In the genomic region with DNA sequence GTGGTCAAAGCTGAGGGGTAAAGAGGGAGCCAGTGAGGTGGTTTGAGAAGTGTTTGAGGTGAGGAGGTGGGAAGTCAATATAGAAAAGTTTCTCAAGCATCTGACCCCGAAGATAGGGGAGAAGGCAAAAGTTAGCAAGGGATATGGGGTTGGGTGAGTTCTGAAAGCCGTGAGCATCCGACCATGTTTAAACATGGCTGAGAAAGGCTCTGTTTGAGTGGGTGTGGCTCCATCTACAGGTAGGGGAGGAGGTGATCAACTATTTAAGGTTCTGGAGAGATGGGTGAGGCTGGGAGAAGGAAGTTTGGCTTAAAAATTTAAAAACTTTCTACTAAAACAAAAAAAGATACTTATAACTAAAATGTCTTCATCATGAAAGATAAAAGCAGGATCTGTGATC, we compare ENCODE assay signal across 8 cellular contexts.
DNase-seq lines count a peak whose midpoint lies in the region; ATAC-seq and TF ChIP-seq lines count a peak whose summit lies in the region.

No MANE protein-coding gene starts in this region.

- no peak overlapping the region for H3K9ac ChIP-seq in endodermal cell (ENCODE audit: extremely low read depth, low read length, poor library complexity, severe bottlenecking)

- H3K27me3 Mint-ChIP-seq in endodermal cell (ENCODE audit: insufficient read depth), result no peaks in the 10 kb centered on the region

- intact Hi-C loops in vagina (cut with DNase I), result no loop called here

- H3K9me3 ChIP-seq in endodermal cell (ENCODE audit: control insufficient read depth, low read length) (no peaks in the 10 kb centered on the region), vagina (no peaks in the 10 kb centered on the region)

- no peaks in the 10 kb centered on the region for H3K36me3 ChIP-seq in endodermal cell (ENCODE audit: control insufficient read depth, insufficient read depth, low read length)
- H3K36me3 ChIP-seq in vagina, result no peaks in the 10 kb centered on the region

- H3K27me3 ChIP-seq in endodermal cell (ENCODE audit: control insufficient read depth, insufficient read depth, low read length, poor library complexity, severe bottlenecking), result no peaks in the 10 kb centered on the region
- H3K27me3 ChIP-seq in vagina, result no peaks in the 10 kb centered on the region

- H3K27ac ChIP-seq in endodermal cell (ENCODE audit: low read depth, low read length) (no peak overlapping the region), vagina (no peak overlapping the region)

- TF ChIP-seq CTCF in endodermal cell (conservative IDR thresholded peaks at IDR 0.05) (peak; percentile 84), vagina (IDR thresholded peaks at IDR 0.05) (no peak)

- peak overlapping the region; percentile 16 for H3K27ac Mint-ChIP-seq in endodermal cell
- no peak overlapping the region for H3K27ac Mint-ChIP-seq in stimulated activated effector memory CD8-positive, alpha-beta T cell treated with anti-CD3 and anti-CD28 coated beads, Interleukin-12 subunit alpha, Interleukin-12 subunit beta, amount 100 ng/mL, for 72 hours

- WGBS in endodermal cell (ENCODE audit: insufficient coverage in 1 of 2, insufficient read length in 1 of 2), 2 experiments, result 63% methylated on average over 3 of the region's 3 CpGs; no CpG with 5 or more reads in 1 of the 2 experiments

- H3K4me3 ChIP-seq in endodermal cell (ENCODE audit: low read length) (no peak overlapping the region), vagina (no peak overlapping the region)

- peaks cover 8% of the 10 kb centered on the region for H3K36me3 Mint-ChIP-seq in endodermal cell (ENCODE audit: low read depth)
- no peaks in the 10 kb centered on the region for H3K36me3 Mint-ChIP-seq in stimulated activated effector memory CD8-positive, alpha-beta T cell treated with anti-CD3 and anti-CD28 coated beads, Interleukin-12 subunit alpha, Interleukin-12 subunit beta, amount 100 ng/mL, for 72 hours

- peak; percentile 24 for DNase-seq in activated CD8-positive, alpha-beta memory T cell treated with anti-CD3 and anti-CD28 coated beads, Interleukin-2, amount 50 U/mL, for 4 hours
- DNase-seq in activated CD8-positive, alpha-beta memory T cell treated with anti-CD3 and anti-CD28 coated beads, Interleukin-2, amount 50 U/mL, for 48 hours, result no peak
- peak; percentile 72 for DNase-seq in NCI-H69 (lab: John Stamatoyannopoulos, UW)
- peak; percentile 81 for DNase-seq in endodermal cell
- no peak for DNase-seq in stimulated activated effector memory CD8-positive, alpha-beta T cell treated with anti-CD3 and anti-CD28 coated beads, Interleukin-12 subunit alpha, Interleukin-12 subunit beta, amount 100 ng/mL, for 72 hours (ENCODE audit: low spot score in 2 of 2)
- no peak for DNase-seq in vagina (ENCODE audit: extremely low spot score in 2 of 2)
- no peak for DNase-seq in ureter (ENCODE audit: low spot score)
- DNase-seq in COLO668 (lab: John Stamatoyannopoulos, UW; ENCODE audit: unreplicated experiment), result no peak

- TF ChIP-seq POLR2A in vagina (IDR thresholded peaks at IDR 0.05), result no peak

- H3K4me1 ChIP-seq in endodermal cell (ENCODE audit: control insufficient read depth, insufficient read depth, low read length), result no peaks in the 10 kb centered on the region
- peaks cover 4% of the 10 kb centered on the region for H3K4me1 ChIP-seq in vagina

- no peak overlapping the region for H3K4me3 Mint-ChIP-seq in endodermal cell
- no peak overlapping the region for H3K4me3 Mint-ChIP-seq in stimulated activated effector memory CD8-positive, alpha-beta T cell treated with anti-CD3 and anti-CD28 coated beads, Interleukin-12 subunit alpha, Interleukin-12 subunit beta, amount 100 ng/mL, for 72 hours

- peaks cover 6% of the 10 kb centered on the region for H3K9me3 Mint-ChIP-seq in endodermal cell
- no peaks in the 10 kb centered on the region for H3K9me3 Mint-ChIP-seq in stimulated activated effector memory CD8-positive, alpha-beta T cell treated with anti-CD3 and anti-CD28 coated beads, Interleukin-12 subunit alpha, Interleukin-12 subunit beta, amount 100 ng/mL, for 72 hours

- peak; percentile 73 for ATAC-seq in stimulated activated effector memory CD8-positive, alpha-beta T cell treated with anti-CD3 and anti-CD28 coated beads, Interleukin-12 subunit alpha, Interleukin-12 subunit beta, amount 100 ng/mL, for 72 hours

- peaks cover 18% of the 10 kb centered on the region for H3K4me1 Mint-ChIP-seq in endodermal cell
- H3K4me1 Mint-ChIP-seq in stimulated activated effector memory CD8-positive, alpha-beta T cell treated with anti-CD3 and anti-CD28 coated beads, Interleukin-12 subunit alpha, Interleukin-12 subunit beta, amount 100 ng/mL, for 72 hours, result no peaks in the 10 kb centered on the region

Comparison
In these comparisons a context has a peak if more than half of its experiments do, and no peak if none do; other contexts are left out.
1. DNase-seq: peak in activated CD8-positive, alpha-beta memory T cell treated with anti-CD3 and anti-CD28 coated beads, Interleukin-2, amount 50 U/mL, for 4 hours (single experiment), NCI-H69 (single experiment) and endodermal cell (single experiment); none in activated CD8-positive, alpha-beta memory T cell treated with anti-CD3 and anti-CD28 coated beads, Interleukin-2, amount 50 U/mL, for 48 hours (single experiment), stimulated activated effector memory CD8-positive, alpha-beta T cell treated with anti-CD3 and anti-CD28 coated beads, Interleukin-12 subunit alpha, Interleukin-12 subunit beta, amount 100 ng/mL, for 72 hours (0 of 2), vagina (0 of 2), ureter (single experiment) and COLO668 (single experiment).